Comparison of ENCODE assay signal across 8 cellular contexts in genomic region chr18:9771261-9771976, GRCh38.
DNase-seq lines count a peak whose midpoint lies in the region; ATAC-seq, FAIRE-seq and TF ChIP-seq lines count a peak whose summit lies in the region.

No MANE protein-coding gene starts in this region.

- H3K9me3 ChIP-seq in pancreas, result no peaks in the 10 kb centered on the region
- no peaks in the 10 kb centered on the region for H3K9me3 ChIP-seq in transverse colon

- peak; percentile 63 for ATAC-seq in HG02943 (IDR thresholded peaks at IDR 0.05; ENCODE audit: low read depth, unreplicated experiment)
- ATAC-seq in Right ventricle myocardium inferior, result peak; percentile 93
- ATAC-seq in pancreas, result peak; percentile 92 to 99 (median 97)
- no peak for ATAC-seq in GM21526 (IDR thresholded peaks at IDR 0.05; ENCODE audit: low FRiP score, unreplicated experiment)

- peak; percentile 99 for TF ChIP-seq CTCF in GM12875 (IDR thresholded peaks at IDR 0.05; ENCODE audit: borderline replicate concordance, insufficient read depth, low read depth, low read length)
- peak; percentile 93 to 99 (median 96) for TF ChIP-seq CTCF in pancreas (IDR thresholded peaks at IDR 0.05)
- TF ChIP-seq CTCF in transverse colon (IDR thresholded peaks at IDR 0.05), result peak; percentile 94 to 99 (median 95)

- 16 to 19% methylated on average over 18 of the region's 18 CpGs for WGBS in pancreas, 2 donors
- 21 to 46% methylated on average over 9 to 18 of the region's 18 CpGs for WGBS in transverse colon (ENCODE audit: low coverage in 1 of 2), 2 donors

- no peaks in the 10 kb centered on the region for H3K27me3 ChIP-seq in pancreas
- H3K27me3 ChIP-seq in transverse colon, result no peaks in the 10 kb centered on the region

- H3K4me1 Mint-ChIP-seq in activated naive CD4-positive, alpha-beta T cell treated with anti-CD3 and anti-CD28 coated beads for 36 hours (ENCODE audit: low read depth), result peaks cover 2% of the 10 kb centered on the region

- no peak overlapping the region for H3K4me3 ChIP-seq in GM12875 (ENCODE audit: low read depth, low read length)
- H3K4me3 ChIP-seq in pancreas, result no peak overlapping the region
- no peak overlapping the region for H3K4me3 ChIP-seq in transverse colon

- in situ Hi-C loops in transverse colon (cut with MboI; ENCODE audit: low pct_ligation_motif_present in 1 of 4, low pct_unique_long_range_greater_than_20kb in 1 of 4, low sequenced_read_pairs in 3 of 4), result no loop called here

- no peaks in the 10 kb centered on the region for H3K36me3 Mint-ChIP-seq in activated naive CD4-positive, alpha-beta T cell treated with anti-CD3 and anti-CD28 coated beads for 36 hours (ENCODE audit: low read depth)

- H3K27ac ChIP-seq in pancreas (peak overlapping the region in 2 of 4 donors; percentile 30 to 40), transverse colon (peak overlapping the region; percentile 24 to 65 (median 38))

- H3K27ac Mint-ChIP-seq in activated naive CD4-positive, alpha-beta T cell treated with anti-CD3 and anti-CD28 coated beads for 36 hours, result no peak overlapping the region

- no peak for TF ChIP-seq EP300 in transverse colon (IDR thresholded peaks at IDR 0.05; ENCODE audit: low read depth)

- DNase-seq in RPMI8226 (peak; percentile 65), Right ventricle myocardium inferior (ENCODE audit: missing footprints) (peak; percentile 89), pancreas (peak; percentile 66 to 94 (median 84)), transverse colon (peak; percentile 86)
- DNase-seq in activated naive CD4-positive, alpha-beta T cell treated with anti-CD3 and anti-CD28 coated beads for 36 hours, result peak; percentile 73

- H3K36me3 ChIP-seq in pancreas, result no peaks in the 10 kb centered on the region
- no peaks in the 10 kb centered on the region for H3K36me3 ChIP-seq in transverse colon

- intact Hi-C loops in activated naive CD4-positive, alpha-beta T cell treated with anti-CD3 and anti-CD28 coated beads for 36 hours (cut with micrococcal nuclease), result loop anchor here (1.0 to 10.0 kb wide), 2 partner anchors 158 to 183 kb away; no protein-coding TSS in a partner anchor
- intact Hi-C loops in Right ventricle myocardium inferior (cut with DNase I), result loop anchor here (5.0 to 10.0 kb wide), 3 partner anchors 89 to 194 kb away; partner anchors contain the start of gene PPP4R1
- intact Hi-C loops in pancreas (cut with DNase I), result no loop called here
- intact Hi-C loops in transverse colon (cut with DNase I; ENCODE audit: low total_unique reads), result no loop called here

- FAIRE-seq in pancreas (lab: Jason Lieb, UNC), result no peak

- no peaks in the 10 kb centered on the region for H3K9me3 Mint-ChIP-seq in activated naive CD4-positive, alpha-beta T cell treated with anti-CD3 and anti-CD28 coated beads for 36 hours

- TF ChIP-seq POLR2A in transverse colon (IDR thresholded peaks at IDR 0.05), result no peak

- H3K4me3 Mint-ChIP-seq in activated naive CD4-positive, alpha-beta T cell treated with anti-CD3 and anti-CD28 coated beads for 36 hours, result no peak overlapping the region

- CTCF ChIA-PET in activated naive CD4-positive, alpha-beta T cell treated with anti-CD3 and anti-CD28 coated beads for 36 hours (lab: Charles Lee), result interaction anchor here (0.6 to 1.7 kb wide), 6 partner anchors 9 to 159 kb away, joined by 3 to 7 read pairs (median 5); no protein-coding TSS in a partner anchor

- peaks cover 26% of the 10 kb centered on the region for H3K27me3 Mint-ChIP-seq in activated naive CD4-positive, alpha-beta T cell treated with anti-CD3 and anti-CD28 coated beads for 36 hours (ENCODE audit: low read depth)

- H3K4me1 ChIP-seq in pancreas (no peaks in the 10 kb centered on the region), transverse colon (peaks cover 3 to 15% (median 8%) of the 10 kb centered on the region in 4 donors)

Comparison
In these comparisons a context has a peak if more than half of its experiments do, and no peak if none do; other contexts are left out.
1. intact Hi-C loops: an anchor here in activated naive CD4-positive, alpha-beta T cell treated with anti-CD3 and anti-CD28 coated beads for 36 hours (1.0 to 10.0 kb wide) and Right ventricle myocardium inferior (5.0 to 10.0 kb wide); none called in pancreas and transverse colon.